ENCODE assay signal across 2 cellular contexts in the genomic region with DNA sequence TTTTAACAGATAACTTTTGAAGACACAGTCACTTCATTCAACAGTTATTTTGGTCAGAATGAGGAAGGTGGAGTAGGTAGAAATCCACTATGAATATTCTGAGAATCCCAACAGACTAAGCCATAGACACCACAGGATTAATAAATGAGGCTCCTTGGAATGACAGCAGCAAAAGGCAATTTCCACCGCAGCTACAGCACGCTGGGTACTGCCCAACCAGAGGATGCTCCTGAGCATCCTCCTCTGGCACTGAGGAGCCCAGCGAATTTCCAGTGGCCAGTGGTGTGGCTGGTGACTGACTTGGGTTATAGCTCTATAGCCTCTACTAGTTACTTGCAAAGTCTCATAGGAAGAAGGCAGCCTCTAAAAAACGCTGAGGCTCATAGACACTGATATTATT.
A peak's percentile ranks its signal among the peaks of the same experiment; 100 is the strongest.
TF ChIP-seq lines count a peak whose summit lies in the region.

No MANE protein-coding gene starts in this region.

TF ChIP-seq in HEK293, 187 proteins besides CTCF, POLR2A, EP300 and RAD21:
- TF ChIP-seq, protein P1, sequence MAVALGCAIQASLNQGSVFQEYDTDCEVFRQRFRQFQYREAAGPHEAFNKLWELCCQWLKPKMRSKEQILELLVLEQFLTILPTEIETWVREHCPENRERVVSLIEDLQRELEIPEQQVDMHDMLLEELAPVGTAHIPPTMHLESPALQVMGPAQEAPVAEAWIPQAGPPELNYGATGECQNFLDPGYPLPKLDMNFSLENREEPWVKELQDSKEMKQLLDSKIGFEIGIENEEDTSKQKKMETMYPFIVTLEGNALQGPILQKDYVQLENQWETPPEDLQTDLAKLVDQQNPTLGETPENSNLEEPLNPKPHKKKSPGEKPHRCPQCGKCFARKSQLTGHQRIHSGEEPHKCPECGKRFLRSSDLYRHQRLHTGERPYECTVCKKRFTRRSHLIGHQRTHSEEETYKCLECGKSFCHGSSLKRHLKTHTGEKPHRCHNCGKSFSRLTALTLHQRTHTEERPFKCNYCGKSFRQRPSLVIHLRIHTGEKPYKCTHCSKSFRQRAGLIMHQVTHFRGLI (tag by site-specific recombination; IDR thresholded peaks at IDR 0.05) = peak; percentile 55; the same call in 1 of the 2 replicates
- no peak for TF ChIP-seq ZNF692 (tag by site-specific recombination; IDR thresholded peaks at IDR 0.05)

TF ChIP-seq in GM23338, 12 proteins besides CTCF, POLR2A, EP300 and RAD21:
- TF ChIP-seq EZH2phosphoT487 (IDR thresholded peaks at IDR 0.05; ENCODE audit: unreplicated experiment) (no peak), ZNF114 (CRISPR knock-in tag; IDR thresholded peaks at IDR 0.05) (no peak), JUNB (IDR thresholded peaks at IDR 0.05; ENCODE audit: unreplicated experiment) (no peak), ZNF331 (CRISPR knock-in tag; IDR thresholded peaks at IDR 0.05; ENCODE audit: low read depth) (no peak), POLR2AphosphoS5 (IDR thresholded peaks at IDR 0.05; ENCODE audit: low read depth) (no peak), EZH2 (IDR thresholded peaks at IDR 0.05; ENCODE audit: low read depth, unreplicated experiment) (no peak), STAT1 (IDR thresholded peaks at IDR 0.05; ENCODE audit: unreplicated experiment) (no peak), NANOG (IDR thresholded peaks at IDR 0.05; ENCODE audit: borderline replicate concordance) (no peak), CREB1 (CRISPR knock-in tag; IDR thresholded peaks at IDR 0.05; ENCODE audit: low read depth) (no peak)
- TF ChIP-seq, protein P2, sequence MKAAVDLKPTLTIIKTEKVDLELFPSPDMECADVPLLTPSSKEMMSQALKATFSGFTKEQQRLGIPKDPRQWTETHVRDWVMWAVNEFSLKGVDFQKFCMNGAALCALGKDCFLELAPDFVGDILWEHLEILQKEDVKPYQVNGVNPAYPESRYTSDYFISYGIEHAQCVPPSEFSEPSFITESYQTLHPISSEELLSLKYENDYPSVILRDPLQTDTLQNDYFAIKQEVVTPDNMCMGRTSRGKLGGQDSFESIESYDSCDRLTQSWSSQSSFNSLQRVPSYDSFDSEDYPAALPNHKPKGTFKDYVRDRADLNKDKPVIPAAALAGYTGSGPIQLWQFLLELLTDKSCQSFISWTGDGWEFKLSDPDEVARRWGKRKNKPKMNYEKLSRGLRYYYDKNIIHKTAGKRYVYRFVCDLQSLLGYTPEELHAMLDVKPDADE (IDR thresholded peaks at IDR 0.05) = no peak
- TF ChIP-seq, protein P3, sequence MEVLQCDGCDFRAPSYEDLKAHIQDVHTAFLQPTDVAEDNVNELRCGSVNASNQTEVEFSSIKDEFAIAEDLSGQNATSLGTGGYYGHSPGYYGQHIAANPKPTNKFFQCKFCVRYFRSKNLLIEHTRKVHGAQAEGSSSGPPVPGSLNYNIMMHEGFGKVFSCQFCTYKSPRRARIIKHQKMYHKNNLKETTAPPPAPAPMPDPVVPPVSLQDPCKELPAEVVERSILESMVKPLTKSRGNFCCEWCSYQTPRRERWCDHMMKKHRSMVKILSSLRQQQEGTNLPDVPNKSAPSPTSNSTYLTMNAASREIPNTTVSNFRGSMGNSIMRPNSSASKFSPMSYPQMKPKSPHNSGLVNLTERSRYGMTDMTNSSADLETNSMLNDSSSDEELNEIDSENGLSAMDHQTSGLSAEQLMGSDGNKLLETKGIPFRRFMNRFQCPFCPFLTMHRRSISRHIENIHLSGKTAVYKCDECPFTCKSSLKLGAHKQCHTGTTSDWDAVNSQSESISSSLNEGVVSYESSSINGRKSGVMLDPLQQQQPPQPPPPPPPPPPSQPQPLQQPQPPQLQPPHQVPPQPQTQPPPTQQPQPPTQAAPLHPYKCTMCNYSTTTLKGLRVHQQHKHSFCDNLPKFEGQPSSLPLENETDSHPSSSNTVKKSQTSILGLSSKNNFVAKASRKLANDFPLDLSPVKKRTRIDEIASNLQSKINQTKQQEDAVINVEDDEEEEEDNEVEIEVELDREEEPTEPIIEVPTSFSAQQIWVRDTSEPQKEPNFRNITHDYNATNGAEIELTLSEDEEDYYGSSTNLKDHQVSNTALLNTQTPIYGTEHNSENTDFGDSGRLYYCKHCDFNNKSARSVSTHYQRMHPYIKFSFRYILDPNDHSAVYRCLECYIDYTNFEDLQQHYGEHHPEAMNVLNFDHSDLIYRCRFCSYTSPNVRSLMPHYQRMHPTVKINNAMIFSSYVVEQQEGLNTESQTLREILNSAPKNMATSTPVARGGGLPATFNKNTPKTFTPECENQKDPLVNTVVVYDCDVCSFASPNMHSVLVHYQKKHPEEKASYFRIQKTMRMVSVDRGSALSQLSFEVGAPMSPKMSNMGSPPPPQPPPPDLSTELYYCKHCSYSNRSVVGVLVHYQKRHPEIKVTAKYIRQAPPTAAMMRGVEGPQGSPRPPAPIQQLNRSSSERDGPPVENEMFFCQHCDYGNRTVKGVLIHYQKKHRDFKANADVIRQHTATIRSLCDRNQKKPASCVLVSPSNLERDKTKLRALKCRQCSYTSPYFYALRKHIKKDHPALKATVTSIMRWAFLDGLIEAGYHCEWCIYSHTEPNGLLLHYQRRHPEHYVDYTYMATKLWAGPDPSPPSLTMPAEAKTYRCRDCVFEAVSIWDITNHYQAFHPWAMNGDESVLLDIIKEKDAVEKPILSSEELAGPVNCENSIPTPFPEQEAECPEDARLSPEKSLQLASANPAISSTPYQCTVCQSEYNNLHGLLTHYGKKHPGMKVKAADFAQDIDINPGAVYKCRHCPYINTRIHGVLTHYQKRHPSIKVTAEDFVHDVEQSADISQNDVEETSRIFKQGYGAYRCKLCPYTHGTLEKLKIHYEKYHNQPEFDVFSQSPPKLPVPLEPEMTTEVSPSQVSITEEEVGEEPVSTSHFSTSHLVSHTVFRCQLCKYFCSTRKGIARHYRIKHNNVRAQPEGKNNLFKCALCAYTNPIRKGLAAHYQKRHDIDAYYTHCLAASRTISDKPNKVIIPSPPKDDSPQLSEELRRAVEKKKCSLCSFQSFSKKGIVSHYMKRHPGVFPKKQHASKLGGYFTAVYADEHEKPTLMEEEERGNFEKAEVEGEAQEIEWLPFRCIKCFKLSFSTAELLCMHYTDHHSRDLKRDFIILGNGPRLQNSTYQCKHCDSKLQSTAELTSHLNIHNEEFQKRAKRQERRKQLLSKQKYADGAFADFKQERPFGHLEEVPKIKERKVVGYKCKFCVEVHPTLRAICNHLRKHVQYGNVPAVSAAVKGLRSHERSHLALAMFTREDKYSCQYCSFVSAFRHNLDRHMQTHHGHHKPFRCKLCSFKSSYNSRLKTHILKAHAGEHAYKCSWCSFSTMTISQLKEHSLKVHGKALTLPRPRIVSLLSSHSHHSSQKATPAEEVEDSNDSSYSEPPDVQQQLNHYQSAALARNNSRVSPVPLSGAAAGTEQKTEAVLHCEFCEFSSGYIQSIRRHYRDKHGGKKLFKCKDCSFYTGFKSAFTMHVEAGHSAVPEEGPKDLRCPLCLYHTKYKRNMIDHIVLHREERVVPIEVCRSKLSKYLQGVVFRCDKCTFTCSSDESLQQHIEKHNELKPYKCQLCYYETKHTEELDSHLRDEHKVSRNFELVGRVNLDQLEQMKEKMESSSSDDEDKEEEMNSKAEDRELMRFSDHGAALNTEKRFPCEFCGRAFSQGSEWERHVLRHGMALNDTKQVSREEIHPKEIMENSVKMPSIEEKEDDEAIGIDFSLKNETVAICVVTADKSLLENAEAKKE (CRISPR knock-in tag; IDR thresholded peaks at IDR 0.05) = no peak
- TF ChIP-seq, protein P4, sequence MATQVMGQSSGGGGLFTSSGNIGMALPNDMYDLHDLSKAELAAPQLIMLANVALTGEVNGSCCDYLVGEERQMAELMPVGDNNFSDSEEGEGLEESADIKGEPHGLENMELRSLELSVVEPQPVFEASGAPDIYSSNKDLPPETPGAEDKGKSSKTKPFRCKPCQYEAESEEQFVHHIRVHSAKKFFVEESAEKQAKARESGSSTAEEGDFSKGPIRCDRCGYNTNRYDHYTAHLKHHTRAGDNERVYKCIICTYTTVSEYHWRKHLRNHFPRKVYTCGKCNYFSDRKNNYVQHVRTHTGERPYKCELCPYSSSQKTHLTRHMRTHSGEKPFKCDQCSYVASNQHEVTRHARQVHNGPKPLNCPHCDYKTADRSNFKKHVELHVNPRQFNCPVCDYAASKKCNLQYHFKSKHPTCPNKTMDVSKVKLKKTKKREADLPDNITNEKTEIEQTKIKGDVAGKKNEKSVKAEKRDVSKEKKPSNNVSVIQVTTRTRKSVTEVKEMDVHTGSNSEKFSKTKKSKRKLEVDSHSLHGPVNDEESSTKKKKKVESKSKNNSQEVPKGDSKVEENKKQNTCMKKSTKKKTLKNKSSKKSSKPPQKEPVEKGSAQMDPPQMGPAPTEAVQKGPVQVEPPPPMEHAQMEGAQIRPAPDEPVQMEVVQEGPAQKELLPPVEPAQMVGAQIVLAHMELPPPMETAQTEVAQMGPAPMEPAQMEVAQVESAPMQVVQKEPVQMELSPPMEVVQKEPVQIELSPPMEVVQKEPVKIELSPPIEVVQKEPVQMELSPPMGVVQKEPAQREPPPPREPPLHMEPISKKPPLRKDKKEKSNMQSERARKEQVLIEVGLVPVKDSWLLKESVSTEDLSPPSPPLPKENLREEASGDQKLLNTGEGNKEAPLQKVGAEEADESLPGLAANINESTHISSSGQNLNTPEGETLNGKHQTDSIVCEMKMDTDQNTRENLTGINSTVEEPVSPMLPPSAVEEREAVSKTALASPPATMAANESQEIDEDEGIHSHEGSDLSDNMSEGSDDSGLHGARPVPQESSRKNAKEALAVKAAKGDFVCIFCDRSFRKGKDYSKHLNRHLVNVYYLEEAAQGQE (IDR thresholded peaks at IDR 0.05; ENCODE audit: unreplicated experiment) = no peak
TF ChIP-seq in GM23338: peak in this region for 0.
